ENCODE assay signal across 9 cellular contexts in genomic region chr5:61450880-61451279, GRCh38.
A peak's percentile ranks its signal among the peaks of the same experiment; 100 is the strongest.
DNase-seq lines count a peak whose midpoint lies in the region; ATAC-seq and TF ChIP-seq lines count a peak whose summit lies in the region.
"Had no signal": no experiment of that assay in that cellular context is flagged by ENCODE, and none has a peak within 500 bp of the region (broad histone marks: within the 10 kb centered on the region; RNA-seq: fewer than 3 reads in every experiment).

No MANE protein-coding gene starts in this region.

- H3K9me3 Mint-ChIP-seq in activated CD4-positive, alpha-beta T cell treated with anti-CD3 and anti-CD28 coated beads for 36 hours (ENCODE audit: low read depth): peaks cover 24% of the 10 kb centered on the region

- ATAC-seq in foreskin keratinocyte (no peak), GM21423 (IDR thresholded peaks at IDR 0.05; ENCODE audit: unreplicated experiment) (no peak), GM19035 (IDR thresholded peaks at IDR 0.05; ENCODE audit: unreplicated experiment) (no peak)
- no peak for ATAC-seq in activated CD4-positive, alpha-beta T cell treated with anti-CD3 and anti-CD28 coated beads for 36 hours

- H3K4me3 Mint-ChIP-seq in activated CD4-positive, alpha-beta T cell treated with anti-CD3 and anti-CD28 coated beads for 36 hours: no peak overlapping the region
- H3K4me3 Mint-ChIP-seq: T-helper 1 cell treated with Interleukin-12 subunit alpha and Interleukin-12 subunit beta and Interleukin-4 antibody, amounts not matched to agents 30 μg/mL and 1 μg/mL, for 36 hours had no signal

- intact Hi-C loops in activated CD4-positive, alpha-beta T cell treated with anti-CD3 and anti-CD28 coated beads for 36 hours (cut with DNase I, micrococcal nuclease): no loop called here

- DNase-seq in HS-5 (ENCODE audit: low read depth) (peak; percentile 46), SHP77 (lab: John Stamatoyannopoulos, UW) (peak; percentile 63), foreskin keratinocyte (peak in 1 of 2 donors; percentile 18), substantia nigra (lab: John Stamatoyannopoulos, UW) (peak in 4 of 49 donors; percentile 7 to 25 (median 18)), HK-2 (ENCODE audit: unreplicated experiment) (no peak)
- no peak for DNase-seq in activated CD4-positive, alpha-beta T cell treated with anti-CD3 and anti-CD28 coated beads for 36 hours

- H3K27me3 ChIP-seq in foreskin keratinocyte: no peaks in the 10 kb centered on the region

- peak overlapping the region; percentile 69 for H3K27ac ChIP-seq in foreskin keratinocyte
- peak overlapping the region; percentile 47 for H3K27ac ChIP-seq in substantia nigra (ENCODE audit: low read depth, low read length, poor library complexity, severe bottlenecking)

- H3K4me1 ChIP-seq in foreskin keratinocyte: peaks cover 25% of the 10 kb centered on the region

- TF ChIP-seq CTCF in foreskin keratinocyte (conservative IDR thresholded peaks at IDR 0.05): no peak

- POLR2A ChIA-PET in activated CD4-positive, alpha-beta T cell treated with anti-CD3 and anti-CD28 coated beads for 36 hours (lab: Charles Lee): no interaction called here

- CTCF ChIA-PET in activated CD4-positive, alpha-beta T cell treated with anti-CD3 and anti-CD28 coated beads for 36 hours (lab: Charles Lee): no interaction called here

- no peaks in the 10 kb centered on the region for H3K27me3 Mint-ChIP-seq in activated CD4-positive, alpha-beta T cell treated with anti-CD3 and anti-CD28 coated beads for 36 hours

- peaks cover 9% of the 10 kb centered on the region for H3K4me1 Mint-ChIP-seq in activated CD4-positive, alpha-beta T cell treated with anti-CD3 and anti-CD28 coated beads for 36 hours

- no peak overlapping the region for H3K27ac Mint-ChIP-seq in activated CD4-positive, alpha-beta T cell treated with anti-CD3 and anti-CD28 coated beads for 36 hours
- H3K27ac Mint-ChIP-seq: T-helper 1 cell treated with Interleukin-12 subunit alpha and Interleukin-12 subunit beta and Interleukin-4 antibody, amounts not matched to agents 30 μg/mL and 1 μg/mL, for 36 hours had no signal

- peaks cover 19% of the 10 kb centered on the region for H3K36me3 Mint-ChIP-seq in activated CD4-positive, alpha-beta T cell treated with anti-CD3 and anti-CD28 coated beads for 36 hours (ENCODE audit: low read depth)

Comparison
In these comparisons a context has a peak if more than half of its experiments do, and no peak if none do; other contexts are left out.
1. DNase-seq: peak in HS-5 (single experiment) and SHP77 (2 of 2); none in activated CD4-positive, alpha-beta T cell treated with anti-CD3 and anti-CD28 coated beads for 36 hours (single experiment) and HK-2 (single experiment).